8 cellular contexts compared by ENCODE assay signal in genomic region chr15:43516801-43517353, GRCh38. TPM values are rescaled to one million over a fixed set of nuclear protein-coding genes. Genes with fewer than 3 reads are reported as not detected.
DNase-seq lines count a peak whose midpoint lies in the region; ATAC-seq and TF ChIP-seq lines count a peak whose summit lies in the region.

No MANE protein-coding gene starts in this region.

- H3K4me2 ChIP-seq in DOHH2 (ENCODE audit: low read length), result 0 out of 2 replicates have a peak overlapping the region, but pooled peaks have one; percentile 8

- H3K4me3 ChIP-seq in DOHH2 (ENCODE audit: low read length), result 0 out of 2 replicates have a peak overlapping the region, but pooled peaks have one; percentile 11
- H3K4me3 ChIP-seq in Peyer's patch, result peak overlapping the region in 2 of 4 donors; percentile 7 to 47
- H3K4me3 ChIP-seq in fibroblast of the aortic adventitia (ENCODE audit: low read depth, low read length), result peak overlapping the region; percentile 73
- peak overlapping the region; percentile 58 for H3K4me3 ChIP-seq in retinal pigment epithelial cell (ENCODE audit: low read length)

- H4K20me1 ChIP-seq in DOHH2 (ENCODE audit: control insufficient read depth, insufficient read depth, low read depth, low read length), result no peaks in the 10 kb centered on the region

- H3K9me3 ChIP-seq in DOHH2 (ENCODE audit: control insufficient read depth, insufficient read depth, low read length) (no peaks in the 10 kb centered on the region), Peyer's patch (no peaks in the 10 kb centered on the region)

- H3F3A ChIP-seq in DOHH2 (ENCODE audit: control insufficient read depth, insufficient read depth), result no peaks in the 10 kb centered on the region

- H3K27ac ChIP-seq in DOHH2 (ENCODE audit: low read depth, low read length) (no peak overlapping the region), Peyer's patch (peak overlapping the region in 3 of 4 donors; percentile 26 to 80 (median 32))

- H3K4me1 ChIP-seq in DOHH2 (ENCODE audit: control insufficient read depth, low read length), result peaks cover 22% of the 10 kb centered on the region
- peaks cover 0 to 29% (median 0%) of the 10 kb centered on the region in 4 donors for H3K4me1 ChIP-seq in Peyer's patch

- ATAC-seq in natural killer cell treated with Interleukin-12 subunit alpha and Interleukin-12 subunit beta and Interleukin-15 and Interleukin-18, amount 100 ng/mL, for 72 hours, result no peak
- no peak for ATAC-seq in GM19455 (IDR thresholded peaks at IDR 0.05; ENCODE audit: unreplicated experiment)

- no peak overlapping the region for H3K27ac Mint-ChIP-seq in natural killer cell treated with Interleukin-12 subunit alpha and Interleukin-12 subunit beta and Interleukin-15 and Interleukin-18, amount 100 ng/mL, for 72 hours

- no peak for TF ChIP-seq POLR2A in Peyer's patch (IDR thresholded peaks at IDR 0.05)

- no peak overlapping the region for H3K4me3 Mint-ChIP-seq in natural killer cell treated with Interleukin-12 subunit alpha and Interleukin-12 subunit beta and Interleukin-15 and Interleukin-18, amount 100 ng/mL, for 72 hours

- no peaks in the 10 kb centered on the region for H3K9me3 Mint-ChIP-seq in natural killer cell treated with Interleukin-12 subunit alpha and Interleukin-12 subunit beta and Interleukin-15 and Interleukin-18, amount 100 ng/mL, for 72 hours

- H3K36me3 Mint-ChIP-seq in natural killer cell treated with Interleukin-12 subunit alpha and Interleukin-12 subunit beta and Interleukin-15 and Interleukin-18, amount 100 ng/mL, for 72 hours, result no peaks in the 10 kb centered on the region

- peaks cover 26% of the 10 kb centered on the region for H3K27me3 ChIP-seq in DOHH2 (ENCODE audit: control insufficient read depth, low read length)
- H3K27me3 ChIP-seq in Peyer's patch, result no peaks in the 10 kb centered on the region

- DNase-seq in Peyer's patch (no peak), fibroblast of the aortic adventitia (ENCODE audit: low read depth) (peak; percentile 63), retinal pigment epithelial cell (ENCODE audit: low read depth) (no peak), NCI-H2107 (lab: John Stamatoyannopoulos, UW) (no peak), Ammon's horn (ENCODE audit: low spot score) (no peak)
- DNase-seq in natural killer cell treated with Interleukin-12 subunit alpha and Interleukin-12 subunit beta and Interleukin-15 and Interleukin-18, amount 100 ng/mL, for 72 hours (ENCODE audit: low spot score), result no peak

- no peaks in the 10 kb centered on the region for H3K9me2 ChIP-seq in DOHH2 (replicated peaks; ENCODE audit: control insufficient read depth, low read length)

- H3K27me3 Mint-ChIP-seq in natural killer cell treated with Interleukin-12 subunit alpha and Interleukin-12 subunit beta and Interleukin-15 and Interleukin-18, amount 100 ng/mL, for 72 hours, result peaks cover 33 to 35% of the 10 kb centered on the region in 2 donors

- H3K36me3 ChIP-seq in DOHH2 (ENCODE audit: control insufficient read depth, low read length) (no peaks in the 10 kb centered on the region), Peyer's patch (peaks cover 0 to 5% (median 0%) of the 10 kb centered on the region in 3 donors)

- TF ChIP-seq CTCF in DOHH2 (IDR thresholded peaks at IDR 0.05; ENCODE audit: low read depth, low read length, poor library complexity, severe bottlenecking) (no peak), Peyer's patch (IDR thresholded peaks at IDR 0.05) (no peak), fibroblast of the aortic adventitia (IDR thresholded peaks at IDR 0.05; ENCODE audit: insufficient read depth, low read length) (no peak), retinal pigment epithelial cell (conservative IDR thresholded peaks at IDR 0.05; ENCODE audit: low read depth, low read length) (no peak)

- peaks cover 16 to 21% of the 10 kb centered on the region in 2 donors for H3K4me1 Mint-ChIP-seq in natural killer cell treated with Interleukin-12 subunit alpha and Interleukin-12 subunit beta and Interleukin-15 and Interleukin-18, amount 100 ng/mL, for 72 hours (ENCODE audit: low read depth in 2 of 2)

- no peaks in the 10 kb centered on the region for H3K79me2 ChIP-seq in DOHH2 (ENCODE audit: control insufficient read depth, low read length)

RNA-seq across cellular contexts. Expression of gene MAP1A, which starts 0.5 kb away (rescaled TPM):
- total RNA-seq in Peyer's patch (10 to 100 TPM in 1 of 4 donors, 1 to 10 TPM in 3; 1.2 to 14.9 (median 4.4) TPM), fibroblast of the aortic adventitia (ENCODE audit: low replicate concordance) (43.9 and 108 TPM in 2 replicates)
- 1 to 10 TPM in 1 of 2 donors, under 1 TPM in 1; 0.24 to 1.2 TPM for total RNA-seq in natural killer cell treated with Interleukin-12 subunit alpha and Interleukin-12 subunit beta and Interleukin-15 and Interleukin-18, amount 100 ng/mL, for 72 hours

RNA-seq across cellular contexts. Expression of gene TP53BP1, which starts 23.9 kb away (rescaled TPM):
- 100 to 1,000 TPM in 1 of 4 donors, 10 to 100 TPM in 2, 1 to 10 TPM in 1; 9.3 to 163 (median 24.6) TPM for total RNA-seq in Peyer's patch
- total RNA-seq in fibroblast of the aortic adventitia (ENCODE audit: low replicate concordance), result 71.9 and 106 TPM in 2 replicates
- 10 to 100 TPM; 27.8 to 46.7 TPM for total RNA-seq in natural killer cell treated with Interleukin-12 subunit alpha and Interleukin-12 subunit beta and Interleukin-15 and Interleukin-18, amount 100 ng/mL, for 72 hours
